ENCODE assay signal across 8 cellular contexts in genomic region chr2:95402004-95402369, GRCh38. TPM values are rescaled to one million over a fixed set of nuclear protein-coding genes. Genes with fewer than 3 reads are reported as not detected.
DNase-seq lines count a peak whose midpoint lies in the region; ATAC-seq and TF ChIP-seq lines count a peak whose summit lies in the region.
"Not testable (repeated sequence)": the region's sequence is repeated elsewhere in the genome, so short reads cannot be mapped to it uniquely, and the experiment has no call there.

No MANE protein-coding gene starts in this region.

- intact Hi-C loops in CD8-positive, alpha-beta T cell (cut with DNase I, micrococcal nuclease): loop anchor here (1.0 to 5.0 kb wide), 3 partner anchors 195 to 280 kb away; partner anchors contain the start of genes MRPS5 (in 1 of the 2), ZNF2 (in 1 of the 2) and ZNF892 (in 1 of the 2)
- intact Hi-C loops in activated T-helper 2 cell treated with anti-CD3 and anti-CD28 coated beads, Interferon-gamma antibody, Interleukin-2, Interleukin-4, amounts not matched to agents 10 μg/mL and 5 μg/mL and 100 μg/mL, durations not matched to agents 14 hours and 24 hours and 36 hours (cut with micrococcal nuclease): loop anchor here (1.0 kb wide), 2 partner anchors 57 to 237 kb away; partner anchors contain the start of gene ZNF2
- intact Hi-C loops in lower lobe of right lung (cut with DNase I): not testable (repeated sequence)

- not testable (repeated sequence) for TF ChIP-seq CTCF in CD8-positive, alpha-beta T cell (IDR thresholded peaks at IDR 0.05); lower lobe of right lung (IDR thresholded peaks at IDR 0.05); smooth muscle cell (IDR thresholded peaks at IDR 0.05; ENCODE audit: borderline replicate concordance, insufficient read depth, poor library complexity, severe bottlenecking)

- H3K36me3 ChIP-seq in CD8-positive, alpha-beta T cell (ENCODE audit: insufficient read depth, low read length); esophagus (ENCODE audit: control insufficient read depth in 2 of 2, insufficient read depth in 2 of 2, low read length in 1 of 2); lower lobe of right lung; smooth muscle cell (ENCODE audit: low read depth): not testable (repeated sequence)

- not testable (repeated sequence) for H3K9me3 ChIP-seq in CD8-positive, alpha-beta T cell (ENCODE audit: low read length); esophagus (ENCODE audit: control insufficient read depth in 2 of 2, insufficient read depth in 1 of 2, low read depth in 1 of 2, low read length in 1 of 2); lower lobe of right lung; smooth muscle cell (replicated peaks; ENCODE audit: low read depth)

- H3K27ac ChIP-seq in CD8-positive, alpha-beta T cell (ENCODE audit: low read depth, low read length): peak overlapping the region; percentile 61
- H3K27ac ChIP-seq in esophagus (ENCODE audit: low read depth in 2 of 2, low read length in 1 of 2) (peak overlapping the region in 1 of 2 donors; percentile 87), lower lobe of right lung (peak overlapping the region; percentile 94), smooth muscle cell (ENCODE audit: low read depth) (peak overlapping the region; percentile 80)

- H3K4me3 ChIP-seq in CD8-positive, alpha-beta T cell (ENCODE audit: low read depth, low read length): peak overlapping the region; percentile 71
- peak overlapping the region; percentile 80 to 98 for H3K4me3 ChIP-seq in esophagus (ENCODE audit: low read depth in 1 of 2, low read length in 2 of 2)
- H3K4me3 ChIP-seq in lower lobe of right lung: peak overlapping the region; percentile 94
- H3K4me3 ChIP-seq in smooth muscle cell: peak overlapping the region; percentile 96

- H3K4me3 Mint-ChIP-seq in CD8-positive, alpha-beta T cell: peak overlapping the region; percentile 98
- H3K4me3 Mint-ChIP-seq in activated T-helper 2 cell treated with anti-CD3 and anti-CD28 coated beads, Interferon-gamma antibody, Interleukin-2, Interleukin-4, amounts not matched to agents 10 μg/mL and 5 μg/mL and 100 μg/mL, durations not matched to agents 14 hours and 24 hours and 36 hours (ENCODE audit: low read depth): peak overlapping the region; percentile 99

- H3K9me3 Mint-ChIP-seq in CD8-positive, alpha-beta T cell; activated T-helper 2 cell treated with anti-CD3 and anti-CD28 coated beads, Interferon-gamma antibody, Interleukin-2, Interleukin-4, amounts not matched to agents 10 μg/mL and 5 μg/mL and 100 μg/mL, durations not matched to agents 14 hours and 24 hours and 36 hours: not testable (repeated sequence)

- CTCF ChIA-PET in CD8-positive, alpha-beta T cell (lab: Charles Lee): interaction anchor here (1.0 to 1.3 kb wide), 2 partner anchors 198 to 378 kb away, joined by 3 read pairs; no protein-coding TSS in a partner anchor

- H3K4me1 ChIP-seq in CD8-positive, alpha-beta T cell (ENCODE audit: insufficient read depth, low read length): peaks cover 16% of the 10 kb centered on the region
- peaks cover 4 to 13% of the 10 kb centered on the region in 2 donors for H3K4me1 ChIP-seq in esophagus (ENCODE audit: control insufficient read depth in 2 of 2, insufficient read depth in 2 of 2, low read length in 1 of 2)
- H3K4me1 ChIP-seq in lower lobe of right lung: peaks cover 17% of the 10 kb centered on the region
- H3K4me1 ChIP-seq in smooth muscle cell (ENCODE audit: low read depth): not testable (repeated sequence)

- H2AFZ ChIP-seq in smooth muscle cell (ENCODE audit: low read depth): peak overlapping the region; percentile 98

- peak overlapping the region; percentile 94 for H3K9ac ChIP-seq in smooth muscle cell (ENCODE audit: low read depth)

- peak overlapping the region; percentile 94 for H3K27ac Mint-ChIP-seq in CD8-positive, alpha-beta T cell
- peak overlapping the region; percentile 96 for H3K27ac Mint-ChIP-seq in activated T-helper 2 cell treated with anti-CD3 and anti-CD28 coated beads, Interferon-gamma antibody, Interleukin-2, Interleukin-4, amounts not matched to agents 10 μg/mL and 5 μg/mL and 100 μg/mL, durations not matched to agents 14 hours and 24 hours and 36 hours

- not testable (repeated sequence) for H3F3A ChIP-seq in smooth muscle cell (ENCODE audit: low read depth)

- H3K36me3 Mint-ChIP-seq in CD8-positive, alpha-beta T cell; activated T-helper 2 cell treated with anti-CD3 and anti-CD28 coated beads, Interferon-gamma antibody, Interleukin-2, Interleukin-4, amounts not matched to agents 10 μg/mL and 5 μg/mL and 100 μg/mL, durations not matched to agents 14 hours and 24 hours and 36 hours (ENCODE audit: low read depth): not testable (repeated sequence)

- not testable (repeated sequence) for H3K27me3 Mint-ChIP-seq in CD8-positive, alpha-beta T cell (ENCODE audit: low read depth); activated T-helper 2 cell treated with anti-CD3 and anti-CD28 coated beads, Interferon-gamma antibody, Interleukin-2, Interleukin-4, amounts not matched to agents 10 μg/mL and 5 μg/mL and 100 μg/mL, durations not matched to agents 14 hours and 24 hours and 36 hours (ENCODE audit: low read depth)

- peaks cover 21% of the 10 kb centered on the region for H3K79me2 ChIP-seq in smooth muscle cell (ENCODE audit: low read depth)

- not testable (repeated sequence) for H3K27me3 ChIP-seq in CD8-positive, alpha-beta T cell (ENCODE audit: insufficient read depth, low read length); esophagus (ENCODE audit: control insufficient read depth in 1 of 2, insufficient read depth in 2 of 2, low read length in 2 of 2); lower lobe of right lung (ENCODE audit: low read depth); smooth muscle cell (ENCODE audit: low read depth)

- ATAC-seq in CD8-positive, alpha-beta T cell: peak; percentile 22
- ATAC-seq in GM19463 (IDR thresholded peaks at IDR 0.05; ENCODE audit: unreplicated experiment) (peak; percentile 6), HG03060 (IDR thresholded peaks at IDR 0.05; ENCODE audit: low read depth, unreplicated experiment) (peak; percentile 3), lower lobe of right lung (peak; percentile 66 to 76)

- DNase-seq in CD8-positive, alpha-beta T cell: peak in 1 of 7 experiments; percentile 14
- DNase-seq in NCI-H510A treated with DMSO at 0.1 percent for 48 hours (lab: John Stamatoyannopoulos, UW): peak; percentile 19
- DNase-seq in activated T-helper 2 cell treated with anti-CD3 and anti-CD28 coated beads, Interferon-gamma antibody, Interleukin-2, Interleukin-4, amounts not matched to agents 10 μg/mL and 5 μg/mL and 100 μg/mL, durations not matched to agents 14 hours and 24 hours and 36 hours (ENCODE audit: low spot score); lower lobe of right lung; smooth muscle cell (lab: John Stamatoyannopoulos, UW; ENCODE audit: unreplicated experiment): not testable (repeated sequence)

- H4K20me1 ChIP-seq in smooth muscle cell (ENCODE audit: low read depth): not testable (repeated sequence)

- H3K4me1 Mint-ChIP-seq in CD8-positive, alpha-beta T cell (ENCODE audit: low read depth): peaks cover 27% of the 10 kb centered on the region
- H3K4me1 Mint-ChIP-seq in activated T-helper 2 cell treated with anti-CD3 and anti-CD28 coated beads, Interferon-gamma antibody, Interleukin-2, Interleukin-4, amounts not matched to agents 10 μg/mL and 5 μg/mL and 100 μg/mL, durations not matched to agents 14 hours and 24 hours and 36 hours (ENCODE audit: low read depth): peaks cover 14% of the 10 kb centered on the region

- 1 to 4% methylated on average over 10 of the region's 10 CpGs for WGBS in esophagus, 2 donors
- WGBS in smooth muscle cell (ENCODE audit: low lambda C conversion rate): 3% methylated on average over 10 of the region's 10 CpGs

- POLR2A ChIA-PET in CD8-positive, alpha-beta T cell (lab: Charles Lee): interaction anchor here (2.4 kb wide), 1 partner anchor 236 kb away, joined by 11 read pairs; the partner anchor contains the start of gene ZNF2

- peak overlapping the region; percentile 98 for H3K4me2 ChIP-seq in smooth muscle cell

RNA-seq across cellular contexts. Expression of gene FAHD2A, which starts 0.5 kb away (rescaled TPM):
- total RNA-seq in CD8-positive, alpha-beta T cell: 10 to 100 TPM; 25.5 to 26.3 TPM
- 32.5 and 40.3 TPM in 2 replicates for total RNA-seq in activated T-helper 2 cell treated with anti-CD3 and anti-CD28 coated beads, Interferon-gamma antibody, Interleukin-2, Interleukin-4, amounts not matched to agents 10 μg/mL and 5 μg/mL and 100 μg/mL, durations not matched to agents 14 hours and 24 hours and 36 hours
- 10 to 100 TPM in 1 of 2 donors, 1 to 10 TPM in 1; 9.3 to 11.9 TPM for polyA plus RNA-seq in esophagus
- total RNA-seq in lower lobe of right lung: 19.4 TPM
- total RNA-seq in smooth muscle cell: 28.0 and 32.2 TPM in 2 replicates
- 40.3 and 44.6 TPM in 2 replicates for polyA plus RNA-seq in smooth muscle cell

Comparison
In these comparisons a context has a peak if more than half of its experiments do, and no peak if none do; other contexts are left out.
1. ATAC-seq: peak in every context shown above with its lines; median percentile 71 in lower lobe of right lung; 22 in CD8-positive, alpha-beta T cell; 6 in GM19463; 3 in HG03060.